In genomic region chr4:117596917-117597316, GRCh38 we compare ENCODE assay signal across 31 cellular contexts.
"Had no signal": no experiment of that assay in that cellular context is flagged by ENCODE, and none has a peak within 500 bp of the region (broad histone marks: within the 10 kb centered on the region; RNA-seq: fewer than 3 reads in every experiment).

No MANE protein-coding gene starts in this region.

- H2AFZ ChIP-seq: hepatocyte had no signal

- H3K4me3 ChIP-seq: ascending aorta, breast epithelium, cardiac muscle cell, colonic mucosa, esophagus squamous epithelium, gastroesophageal sphincter, heart right ventricle, hepatocyte had no signal

- H3K4me3 Mint-ChIP-seq: activated B cell treated with CpG ODN at 0.5 μM for 24 hours; activated CD8-positive, alpha-beta T cell treated with anti-CD3 and anti-CD28 coated beads for 36 hours; activated naive CD8-positive, alpha-beta T cell; activated T-cell treated with anti-CD3 and anti-CD28 coated beads, Interleukin-2, amount 50 U/mL, for 4 hours; activated T-helper 17 cell treated with anti-CD3 and anti-CD28 coated beads, Interleukin-2, amount 50 U/mL, for 72 hours; brain; T-helper 2 cell treated with Interferon-gamma antibody and Interleukin-4, amounts not matched to agents 5 μg/mL and 100 μg/mL, for 36 hours had no signal

- H3K9me3 ChIP-seq: ascending aorta, breast epithelium, colonic mucosa, esophagus squamous epithelium, gastroesophageal sphincter, heart right ventricle had no signal

- H3K27me3 Mint-ChIP-seq: activated B cell treated with CpG ODN at 0.5 μM for 24 hours; activated CD8-positive, alpha-beta T cell treated with anti-CD3 and anti-CD28 coated beads for 36 hours; activated naive CD8-positive, alpha-beta T cell; activated T-helper 17 cell treated with anti-CD3 and anti-CD28 coated beads, Interleukin-2, amount 50 U/mL, for 72 hours had no signal

- H3K36me3 Mint-ChIP-seq: activated naive CD8-positive, alpha-beta T cell; brain had no signal

- H3K36me3 ChIP-seq: ascending aorta, breast epithelium, cardiac muscle cell, colonic mucosa, esophagus squamous epithelium, gastroesophageal sphincter, heart right ventricle, WERI-Rb-1 had no signal

- H3K9me3 Mint-ChIP-seq: activated CD8-positive, alpha-beta T cell treated with anti-CD3 and anti-CD28 coated beads for 36 hours; activated T-cell treated with anti-CD3 and anti-CD28 coated beads, Interleukin-2, amount 50 U/mL, for 4 hours; activated T-helper 17 cell treated with anti-CD3 and anti-CD28 coated beads, Interleukin-2, amount 50 U/mL, for 72 hours; brain; T-helper 2 cell treated with Interferon-gamma antibody and Interleukin-4, amounts not matched to agents 5 μg/mL and 100 μg/mL, for 36 hours had no signal

- H3K4me2 ChIP-seq: hepatocyte had no signal

- ATAC-seq: activated CD4-positive, CD25-positive, alpha-beta regulatory T cell treated with anti-CD3 and anti-CD28 coated beads, Interleukin-2, amount 50 U/mL, for 24 hours; activated CD8-positive, alpha-beta T cell treated with anti-CD3 and anti-CD28 coated beads for 36 hours; activated T-cell treated with anti-CD3 and anti-CD28 coated beads, Interleukin-2, amount 50 U/mL, for 4 hours; activated T-helper 17 cell treated with anti-CD3 and anti-CD28 coated beads, Interleukin-2, amount 50 U/mL, for 72 hours; gastroesophageal sphincter; heart right ventricle had no signal

- DNase-seq: activated B cell treated with CpG ODN at 0.5 μM for 24 hours; activated CD4-positive, alpha-beta T cell treated with anti-CD3 and anti-CD28 coated beads for 48 hours; activated CD4-positive, alpha-beta T cell treated with anti-CD3 and anti-CD28 coated beads, Interleukin-2, amount 50 U/mL, for 1 hour; activated CD4-positive, alpha-beta T cell treated with anti-CD3 and anti-CD28 coated beads, Interleukin-2, amount 50 U/mL, for 48 hours; activated CD8-positive, alpha-beta memory T cell treated with anti-CD3 and anti-CD28 coated beads for 24 hours; activated CD8-positive, alpha-beta T cell treated with anti-CD3 and anti-CD28 coated beads for 36 hours; activated effector memory CD4-positive, alpha-beta T cell treated with Interleukin-2 at 50 U/mL for 16 hours; activated gamma-delta T cell treated with Interleukin-2 at 50 U/mL for 16 hours; activated naive CD4-positive, alpha-beta T cell treated with anti-CD3 and anti-CD28 coated beads, Interleukin-2, amount 50 U/mL, for 16 hours; activated naive CD4-positive, alpha-beta T cell treated with Interleukin-2 at 50 U/mL for 16 hours; activated T-cell treated with anti-CD3 and anti-CD28 coated beads, Interleukin-2, amount 50 U/mL, for 4 hours; central memory CD4-positive, alpha-beta T cell; cerebellar nuclear complex; colonic mucosa; effector CD8-positive, alpha-beta T cell; esophagus squamous epithelium; foreskin melanocyte; heart right ventricle; T1000; WERI-Rb-1 had no signal

- H3K4me1 Mint-ChIP-seq: activated B cell treated with CpG ODN at 0.5 μM for 24 hours; activated T-helper 17 cell treated with anti-CD3 and anti-CD28 coated beads, Interleukin-2, amount 50 U/mL, for 72 hours; brain had no signal

- H3K79me2 ChIP-seq: hepatocyte had no signal

- H3K27me3 ChIP-seq: ascending aorta, breast epithelium, cardiac muscle cell, colonic mucosa, esophagus squamous epithelium, gastroesophageal sphincter, heart right ventricle, hepatocyte had no signal

- H3K27ac Mint-ChIP-seq: activated B cell treated with CpG ODN at 0.5 μM for 24 hours; activated CD8-positive, alpha-beta T cell treated with anti-CD3 and anti-CD28 coated beads for 36 hours; activated naive CD8-positive, alpha-beta T cell; activated T-helper 17 cell treated with anti-CD3 and anti-CD28 coated beads, Interleukin-2, amount 50 U/mL, for 72 hours; T-helper 2 cell treated with Interferon-gamma antibody and Interleukin-4, amounts not matched to agents 5 μg/mL and 100 μg/mL, for 36 hours had no signal

- H3K4me1 ChIP-seq: ascending aorta, breast epithelium, colonic mucosa, esophagus squamous epithelium, gastroesophageal sphincter, heart right ventricle had no signal

- H3K27ac ChIP-seq: ascending aorta, breast epithelium, cardiac muscle cell, colonic mucosa, epithelial cell of prostate, esophagus squamous epithelium, gastroesophageal sphincter, heart right ventricle, hepatocyte, WERI-Rb-1 had no signal
